1 cellular context compared by ENCODE assay signal in genomic region chr19:12786950-12787349, GRCh38.
TF ChIP-seq lines count a peak whose summit lies in the region.

No MANE protein-coding gene starts in this region.

TF ChIP-seq in HepG2, 621 proteins besides CTCF, POLR2A, EP300 and RAD21:
- TF ChIP-seq PATZ1 (CRISPR knock-in tag; IDR thresholded peaks at IDR 0.05) (no peak), CBX1 (IDR thresholded peaks at IDR 0.05; ENCODE audit: low read depth) (no peak), POLR2AphosphoS2 (IDR thresholded peaks at IDR 0.05; ENCODE audit: low read depth, low read length) (no peak), MYPOP (CRISPR knock-in tag; IDR thresholded peaks at IDR 0.05) (no peak), RARA (CRISPR knock-in tag; IDR thresholded peaks at IDR 0.05) (no peak), KLF11 (CRISPR knock-in tag; IDR thresholded peaks at IDR 0.05) (no peak), ETV5 (CRISPR knock-in tag; IDR thresholded peaks at IDR 0.05; ENCODE audit: borderline replicate concordance) (no peak), ZNF460 (CRISPR knock-in tag; IDR thresholded peaks at IDR 0.05; ENCODE audit: borderline replicate concordance) (0 out of 2 replicates have a peak, but pooled peaks have one; percentile 23), NR2F2 (IDR thresholded peaks at IDR 0.05; ENCODE audit: borderline replicate concordance, low read depth) (no peak), MTA1 (CRISPR knock-in tag; IDR thresholded peaks at IDR 0.05; ENCODE audit: borderline replicate concordance) (no peak), ZMYM3 (CRISPR knock-in tag; IDR thresholded peaks at IDR 0.05) (peak; percentile 51; the same call in 1 of the 2 replicates), FOXA3 (CRISPR knock-in tag; IDR thresholded peaks at IDR 0.05) (no peak), ELK4 (CRISPR knock-in tag; IDR thresholded peaks at IDR 0.05; ENCODE audit: borderline replicate concordance) (no peak), ZNF770 (CRISPR knock-in tag; IDR thresholded peaks at IDR 0.05) (peak; percentile 88), ARID3A (IDR thresholded peaks at IDR 0.05; ENCODE audit: low read depth, low read length) (no peak), ZBTB21 (CRISPR knock-in tag; IDR thresholded peaks at IDR 0.05) (no peak), JUND (CRISPR knock-in tag; IDR thresholded peaks at IDR 0.05) (no peak)
TF ChIP-seq in HepG2: peak in this region for 3.
